In the genomic region with DNA sequence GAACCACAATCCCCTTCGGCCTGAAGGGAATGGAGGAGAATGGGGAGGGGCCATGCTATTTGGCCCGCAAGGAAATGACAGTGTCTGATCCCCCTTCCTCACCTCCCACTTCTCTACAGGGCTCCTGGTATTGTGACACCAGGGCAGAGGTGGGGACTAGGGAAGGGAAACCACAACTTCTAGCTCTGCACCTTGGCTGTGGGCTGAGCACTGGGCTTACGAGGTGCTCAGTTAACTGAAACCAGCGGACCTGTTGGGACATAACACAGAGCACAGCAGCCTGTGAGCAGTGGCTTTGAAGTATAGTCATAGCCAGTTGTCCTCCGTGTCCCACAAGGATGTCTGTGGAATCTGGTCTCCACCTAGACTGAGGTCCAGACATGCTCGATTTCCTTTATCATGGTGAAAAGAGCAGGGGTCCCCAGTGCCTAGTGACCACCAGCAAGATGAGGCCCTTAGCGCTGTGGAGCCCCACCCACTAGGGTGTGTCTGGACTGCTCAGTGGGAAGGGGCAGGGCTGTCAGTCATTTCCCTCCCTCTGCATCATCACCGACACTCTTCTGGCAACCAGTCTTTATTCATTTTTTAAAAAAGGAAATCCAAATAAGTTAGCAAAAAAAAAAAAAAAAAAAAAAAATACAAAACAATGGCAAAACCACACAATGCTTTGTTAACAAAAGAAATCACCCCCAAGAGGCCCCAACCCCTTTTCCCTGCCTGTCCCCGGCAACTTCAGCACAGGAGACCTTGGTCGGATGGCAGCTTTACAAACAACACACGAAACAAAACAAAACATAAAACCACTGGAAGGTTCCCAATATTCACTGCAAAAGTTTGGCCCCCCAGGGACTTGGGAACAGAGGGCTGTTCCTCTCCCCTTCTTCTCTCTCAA, we compare ENCODE assay signal across 19 cellular contexts. TPM values are rescaled to one million over a fixed set of nuclear protein-coding genes. Genes with fewer than 3 reads are reported as not detected.
DNase-seq lines count a peak whose midpoint lies in the region; ATAC-seq and TF ChIP-seq lines count a peak whose summit lies in the region.
"Had no signal": no experiment of that assay in that cellular context is flagged by ENCODE, and none has a peak within 500 bp of the region (broad histone marks: within the 10 kb centered on the region; RNA-seq: fewer than 3 reads in every experiment).

No MANE protein-coding gene starts in this region.

- DNase-seq in H7 (peak; percentile 52), NCI-H69 (lab: John Stamatoyannopoulos, UW) (peak; percentile 13), endodermal cell (peak; percentile 49), sigmoid colon (peak; percentile 29), GM10266 (ENCODE audit: extremely low spot score) (no peak), smooth muscle cell (lab: John Stamatoyannopoulos, UW; ENCODE audit: unreplicated experiment) (no peak)
- DNase-seq: activated naive CD4-positive, alpha-beta T cell treated with anti-CD3 and anti-CD28 coated beads, Interleukin-2, amount 10 ng/mL, durations not matched to agents 7 days and 5 days; body of pancreas; CD4-positive, alpha-beta memory T cell; EL; NCI-H1105; NCI-H226; stimulated activated naive CD4-positive, alpha-beta T cell had no signal

- H3F3A ChIP-seq in smooth muscle cell (ENCODE audit: low read depth), result no peaks in the 10 kb centered on the region

- H3K27me3 Mint-ChIP-seq in endodermal cell (ENCODE audit: insufficient read depth), result peaks cover 23% of the 10 kb centered on the region

- intact Hi-C loops in sigmoid colon (cut with DNase I), result no loop called here

- H3K9ac ChIP-seq in endodermal cell (ENCODE audit: extremely low read depth, low read length, poor library complexity, severe bottlenecking) (no peak overlapping the region), smooth muscle cell (ENCODE audit: low read depth) (no peak overlapping the region)

- no peak overlapping the region for H2AFZ ChIP-seq in smooth muscle cell (ENCODE audit: low read depth)

- H3K9me3 ChIP-seq in endodermal cell (ENCODE audit: control insufficient read depth, low read length) (no peaks in the 10 kb centered on the region), sigmoid colon (no peaks in the 10 kb centered on the region), smooth muscle cell (replicated peaks; ENCODE audit: low read depth) (no peaks in the 10 kb centered on the region)
- H3K9me3 ChIP-seq: body of pancreas had no signal

- H3K27ac ChIP-seq in endodermal cell (ENCODE audit: low read depth, low read length) (no peak overlapping the region), sigmoid colon (no peak overlapping the region), smooth muscle cell (ENCODE audit: low read depth) (no peak overlapping the region)
- H3K27ac ChIP-seq: body of pancreas, dorsolateral prefrontal cortex had no signal

- H3K27me3 ChIP-seq in H7 (ENCODE audit: control insufficient read depth, insufficient read depth, low read length), result peaks cover 3% of the 10 kb centered on the region
- H3K27me3 ChIP-seq in endodermal cell (ENCODE audit: control insufficient read depth, insufficient read depth, low read length, poor library complexity, severe bottlenecking), result peaks cover 2% of the 10 kb centered on the region
- H3K27me3 ChIP-seq in sigmoid colon, result peaks cover 0 to 14% (median 0%) of the 10 kb centered on the region in 3 donors
- no peaks in the 10 kb centered on the region for H3K27me3 ChIP-seq in smooth muscle cell (ENCODE audit: low read depth)
- H3K27me3 ChIP-seq: dorsolateral prefrontal cortex had no signal

- H3K79me2 ChIP-seq in smooth muscle cell (ENCODE audit: low read depth), result no peaks in the 10 kb centered on the region

- H3K4me1 Mint-ChIP-seq in endodermal cell, result peaks cover 39% of the 10 kb centered on the region
- H3K4me1 Mint-ChIP-seq: activated naive CD4-positive, alpha-beta T cell treated with anti-CD3 and anti-CD28 coated beads, Interleukin-2, amount 10 ng/mL, durations not matched to agents 7 days and 5 days; CD4-positive, alpha-beta memory T cell had no signal

- H3K4me3 Mint-ChIP-seq in endodermal cell, result no peak overlapping the region
- H3K4me3 Mint-ChIP-seq: activated naive CD4-positive, alpha-beta T cell treated with anti-CD3 and anti-CD28 coated beads, Interleukin-2, amount 10 ng/mL, durations not matched to agents 7 days and 5 days; CD4-positive, alpha-beta memory T cell had no signal

- no peaks in the 10 kb centered on the region for H3K36me3 Mint-ChIP-seq in endodermal cell (ENCODE audit: low read depth)
- H3K36me3 Mint-ChIP-seq: activated naive CD4-positive, alpha-beta T cell treated with anti-CD3 and anti-CD28 coated beads, Interleukin-2, amount 10 ng/mL, durations not matched to agents 7 days and 5 days; CD4-positive, alpha-beta memory T cell had no signal

- H3K36me3 ChIP-seq in H7 (replicated peaks; ENCODE audit: control insufficient read depth, insufficient read depth, low read length), result no peaks in the 10 kb centered on the region
- no peaks in the 10 kb centered on the region for H3K36me3 ChIP-seq in endodermal cell (ENCODE audit: control insufficient read depth, insufficient read depth, low read length)
- no peaks in the 10 kb centered on the region for H3K36me3 ChIP-seq in sigmoid colon
- H3K36me3 ChIP-seq in smooth muscle cell (ENCODE audit: low read depth), result no peaks in the 10 kb centered on the region

- TF ChIP-seq CTCF in endodermal cell (conservative IDR thresholded peaks at IDR 0.05) (no peak), sigmoid colon (IDR thresholded peaks at IDR 0.05) (no peak), GM10266 (IDR thresholded peaks at IDR 0.05; ENCODE audit: control insufficient read depth, insufficient read depth, low read depth, missing control alignments) (no peak), smooth muscle cell (IDR thresholded peaks at IDR 0.05; ENCODE audit: borderline replicate concordance, insufficient read depth, poor library complexity, severe bottlenecking) (no peak)

- no peaks in the 10 kb centered on the region for H3K9me3 Mint-ChIP-seq in endodermal cell
- H3K9me3 Mint-ChIP-seq: activated naive CD4-positive, alpha-beta T cell treated with anti-CD3 and anti-CD28 coated beads, Interleukin-2, amount 10 ng/mL, durations not matched to agents 7 days and 5 days had no signal

- TF ChIP-seq EP300 in sigmoid colon (IDR thresholded peaks at IDR 0.05), result no peak

- WGBS in endodermal cell (ENCODE audit: insufficient coverage in 1 of 2, insufficient read length in 1 of 2), 2 experiments, result 87% methylated on average over 8 to 10 of the region's 11 CpGs
- 39 to 61% methylated on average over 11 of the region's 11 CpGs for WGBS in sigmoid colon, 2 donors
- 78% methylated on average over 11 of the region's 11 CpGs for WGBS in smooth muscle cell (ENCODE audit: low lambda C conversion rate)

- H3K27ac Mint-ChIP-seq in endodermal cell, result no peak overlapping the region
- H3K27ac Mint-ChIP-seq: activated naive CD4-positive, alpha-beta T cell treated with anti-CD3 and anti-CD28 coated beads, Interleukin-2, amount 10 ng/mL, durations not matched to agents 7 days and 5 days; CD4-positive, alpha-beta memory T cell had no signal

- no peak overlapping the region for H3K4me2 ChIP-seq in smooth muscle cell

- no peaks in the 10 kb centered on the region for H4K20me1 ChIP-seq in smooth muscle cell (ENCODE audit: low read depth)

- H3K4me1 ChIP-seq in endodermal cell (ENCODE audit: control insufficient read depth, insufficient read depth, low read length) (peaks cover 20% of the 10 kb centered on the region), sigmoid colon (no peaks in the 10 kb centered on the region), smooth muscle cell (ENCODE audit: low read depth) (no peaks in the 10 kb centered on the region)
- H3K4me1 ChIP-seq: body of pancreas had no signal

- H3K4me3 ChIP-seq in H7 (ENCODE audit: insufficient read depth, low read depth, low read length), result no peak overlapping the region
- no peak overlapping the region for H3K4me3 ChIP-seq in endodermal cell (ENCODE audit: low read length)
- no peak overlapping the region for H3K4me3 ChIP-seq in sigmoid colon
- H3K4me3 ChIP-seq in smooth muscle cell, result no peak overlapping the region
- H3K4me3 ChIP-seq: body of pancreas, dorsolateral prefrontal cortex had no signal

- TF ChIP-seq POLR2A in sigmoid colon (IDR thresholded peaks at IDR 0.05), result no peak

- ATAC-seq in GM21360 (IDR thresholded peaks at IDR 0.05; ENCODE audit: unreplicated experiment), result no peak
- ATAC-seq: body of pancreas, HCT116 had no signal

RNA-seq across cellular contexts. Expression of gene MYOG, which starts 3.0 kb away (rescaled TPM):
- total RNA-seq in H7 (2014; rRNA removed; shearing (Covaris generic)), result not detected in 2 replicates
- total RNA-seq in endodermal cell (not detected), sigmoid colon (not detected), smooth muscle cell (not detected in 2 replicates)
- not detected for polyA plus RNA-seq in endodermal cell (2013, experiment 1 of 2)
- polyA plus RNA-seq in endodermal cell (2013, experiment 2 of 2), result not detected
- polyA plus RNA-seq in sigmoid colon (not detected), smooth muscle cell (0.41 TPM in 1 of 2 replicates, not detected in the other)
- total RNA-seq: body of pancreas; CD4-positive, alpha-beta memory T cell; fibroblast of lung; HepG2; lung microvascular endothelial cell had no signal
- polyA plus RNA-seq: CD4-positive, alpha-beta memory T cell; fibroblast of lung; HepG2 had no signal

RNA-seq across cellular contexts. Expression of gene ADORA1, which starts 44.7 kb away (rescaled TPM):
- 3.5 and 5.7 TPM in 2 replicates for total RNA-seq in H7 (2014; rRNA removed; shearing (Covaris generic))
- total RNA-seq in endodermal cell (1 to 10 TPM; 2.0 to 2.1 TPM), sigmoid colon (1 to 10 TPM in 1 of 4 donors, under 1 TPM in 1, not detected in 2; 0.33 to 1.1 TPM), smooth muscle cell (7.7 and 16.0 TPM in 2 replicates)
- polyA plus RNA-seq in endodermal cell (2013, experiment 1 of 2), result 4.3 TPM
- polyA plus RNA-seq in endodermal cell (2013, experiment 2 of 2), result 4.1 TPM
- polyA plus RNA-seq in sigmoid colon (1 to 10 TPM in 1 of 3 donors, under 1 TPM in 1, not detected in 1; 0.92 to 1.3 TPM), smooth muscle cell (18.0 and 18.5 TPM in 2 replicates)
- total RNA-seq: CD4-positive, alpha-beta memory T cell; lung microvascular endothelial cell had no signal
- polyA plus RNA-seq: HepG2 had no signal

RNA-seq across cellular contexts. Expression of gene PPFIA4, which starts 56.5 kb away (rescaled TPM):
- 3.1 and 7.4 TPM in 2 replicates for total RNA-seq in H7 (2014; rRNA removed; shearing (Covaris generic))
- 10 to 100 TPM in 1 of 2 donors, 1 to 10 TPM in 1; 8.4 to 12.1 TPM for total RNA-seq in endodermal cell
- 10.6 TPM for polyA plus RNA-seq in endodermal cell (2013, experiment 1 of 2)
- 9.6 TPM for polyA plus RNA-seq in endodermal cell (2013, experiment 2 of 2)
- 10 to 100 TPM in 1 of 4 donors, 1 to 10 TPM in 3; 1.1 to 15.0 (median 2.8) TPM for total RNA-seq in sigmoid colon
- under 1 TPM in 1 of 3 donors, not detected in 2; 0.52 TPM for polyA plus RNA-seq in sigmoid colon
- 10.4 and 10.8 TPM in 2 replicates for total RNA-seq in smooth muscle cell
- polyA plus RNA-seq in smooth muscle cell, result 6.5 and 9.0 TPM in 2 replicates
- total RNA-seq: body of pancreas, HepG2 had no signal
- polyA plus RNA-seq: CD4-positive, alpha-beta memory T cell had no signal

Comparison
In these comparisons a context has a peak if more than half of its experiments do, and no peak if none do; other contexts are left out.
1. DNase-seq: peak in H7 (single experiment), NCI-H69 (single experiment), endodermal cell (single experiment) and sigmoid colon (single experiment); none in GM10266 (single experiment) and smooth muscle cell (single experiment).